Comparison of ENCODE assay signal across 3 cellular contexts in genomic region chr10:46377651-46378050, GRCh38. TPM values are rescaled to one million over a fixed set of nuclear protein-coding genes. Genes with fewer than 3 reads are reported as not detected.
"Had no signal": no experiment of that assay in that cellular context is flagged by ENCODE, and none has a peak within 500 bp of the region (broad histone marks: within the 10 kb centered on the region; RNA-seq: fewer than 3 reads in every experiment).

No MANE protein-coding gene starts in this region.

RNA-seq across cellular contexts. Expression of gene ANXA8L1, which starts 2.1 kb away (rescaled TPM):
- total RNA-seq: aorta, body of pancreas, Peyer's patch had no signal
